Comparison of ENCODE assay signal across 8 cellular contexts in the genomic region with DNA sequence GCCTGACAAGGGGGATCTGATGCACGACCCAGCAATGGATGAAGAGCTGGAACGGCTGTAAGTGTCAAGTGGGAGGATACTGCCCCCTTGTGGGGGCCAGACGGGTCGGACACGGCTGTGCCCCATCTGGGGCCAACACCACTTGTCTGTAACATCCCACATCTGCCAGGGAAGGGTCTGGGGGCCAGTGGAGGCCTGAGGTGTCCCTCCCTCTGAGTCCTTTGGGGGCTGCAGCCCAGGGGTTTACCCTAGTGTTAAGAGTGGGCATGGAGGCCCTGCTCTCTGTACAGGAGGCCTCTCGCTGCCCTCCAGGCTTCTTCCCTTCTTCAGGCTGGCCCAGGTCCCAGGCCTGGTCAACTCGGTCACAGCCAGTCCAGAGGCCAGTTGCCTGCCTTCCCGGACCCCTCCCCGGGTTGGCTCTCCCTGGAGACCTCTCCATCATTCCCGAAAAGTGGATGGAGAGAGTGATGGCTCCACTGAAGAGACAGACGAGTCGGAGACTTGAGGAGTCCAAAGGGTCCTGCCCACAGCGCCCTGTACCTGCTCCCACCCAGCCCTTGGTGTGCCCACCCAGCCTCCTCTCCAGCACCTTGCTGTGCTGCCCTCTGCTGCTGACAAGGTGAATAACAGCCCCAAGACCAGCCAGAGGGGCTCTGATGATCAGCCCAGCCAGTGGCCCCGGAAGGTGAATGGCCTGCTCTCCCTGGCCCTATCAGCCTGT. TPM values are rescaled to one million over a fixed set of nuclear protein-coding genes. Genes with fewer than 3 reads are reported as not detected.
DNase-seq lines count a peak whose midpoint lies in the region; ATAC-seq and TF ChIP-seq lines count a peak whose summit lies in the region.

No MANE protein-coding gene starts in this region.

- H3K27me3 ChIP-seq in KMS-11 (ENCODE audit: insufficient read depth, low read depth) (no peaks in the 10 kb centered on the region), SJCRH30 (no peaks in the 10 kb centered on the region)

- H3K36me3 Mint-ChIP-seq in activated naive CD8-positive, alpha-beta T cell treated with anti-CD3 and anti-CD28 coated beads for 36 hours = no peaks in the 10 kb centered on the region
- H3K36me3 Mint-ChIP-seq in progenitor cell of endocrine pancreas (ENCODE audit: insufficient read depth) = peaks cover 3% of the 10 kb centered on the region

- peak; percentile 76 for TF ChIP-seq CTCF in KMS-11 (conservative IDR thresholded peaks at IDR 0.05; ENCODE audit: low read depth, low read length)
- TF ChIP-seq CTCF in progenitor cell of endocrine pancreas (IDR thresholded peaks at IDR 0.05; ENCODE audit: unreplicated experiment) = peak; percentile 59

- H3K4me1 Mint-ChIP-seq in activated naive CD8-positive, alpha-beta T cell treated with anti-CD3 and anti-CD28 coated beads for 36 hours = peaks cover 5% of the 10 kb centered on the region
- H3K4me1 Mint-ChIP-seq in progenitor cell of endocrine pancreas (ENCODE audit: low read depth) = peaks cover 8% of the 10 kb centered on the region

- H3K9me3 Mint-ChIP-seq in activated naive CD8-positive, alpha-beta T cell treated with anti-CD3 and anti-CD28 coated beads for 36 hours = no peaks in the 10 kb centered on the region
- no peaks in the 10 kb centered on the region for H3K9me3 Mint-ChIP-seq in progenitor cell of endocrine pancreas (ENCODE audit: low read depth)

- H3K4me3 Mint-ChIP-seq in activated naive CD8-positive, alpha-beta T cell treated with anti-CD3 and anti-CD28 coated beads for 36 hours = no peak overlapping the region
- no peak overlapping the region for H3K4me3 Mint-ChIP-seq in progenitor cell of endocrine pancreas (ENCODE audit: low read depth)

- no peaks in the 10 kb centered on the region for H4K20me1 ChIP-seq in KMS-11 (ENCODE audit: insufficient read depth)

- no peaks in the 10 kb centered on the region for H3K79me2 ChIP-seq in KMS-11 (ENCODE audit: insufficient read depth, low read depth)

- H3K27me3 Mint-ChIP-seq in activated naive CD8-positive, alpha-beta T cell treated with anti-CD3 and anti-CD28 coated beads for 36 hours = no peaks in the 10 kb centered on the region
- no peaks in the 10 kb centered on the region for H3K27me3 Mint-ChIP-seq in progenitor cell of endocrine pancreas

- peak; percentile 88 for DNase-seq in AG08395 (ENCODE audit: low spot score)
- DNase-seq in SJCRH30 = peak; percentile 76 to 88
- DNase-seq in activated naive CD8-positive, alpha-beta T cell treated with anti-CD3 and anti-CD28 coated beads for 36 hours = peak; percentile 57
- no peak for DNase-seq in Right ventricle myocardium inferior (ENCODE audit: missing footprints)
- peak; percentile 40 for DNase-seq in progenitor cell of endocrine pancreas (ENCODE audit: low spot score, unreplicated experiment)

- ATAC-seq in GM18907 (IDR thresholded peaks at IDR 0.05; ENCODE audit: unreplicated experiment) (peak; percentile 58), Right ventricle myocardium inferior (peak; percentile 65), GM18498 (IDR thresholded peaks at IDR 0.05; ENCODE audit: unreplicated experiment) (no peak)

- H3K4me3 ChIP-seq in KMS-11 (IDR thresholded peaks at IDR 0.05; ENCODE audit: insufficient read depth, low read depth, low read length) (no peak overlapping the region), SJCRH30 (no peak overlapping the region)

- peak overlapping the region; percentile 26 for H3K27ac Mint-ChIP-seq in activated naive CD8-positive, alpha-beta T cell treated with anti-CD3 and anti-CD28 coated beads for 36 hours
- peak overlapping the region; percentile 33 for H3K27ac Mint-ChIP-seq in progenitor cell of endocrine pancreas

- H3K27ac ChIP-seq in KMS-11 = no peak overlapping the region
- no peak overlapping the region for H3K27ac ChIP-seq in SJCRH30

- H3K36me3 ChIP-seq in KMS-11 (ENCODE audit: insufficient read depth) = no peaks in the 10 kb centered on the region
- peaks cover 16% of the 10 kb centered on the region for H3K36me3 ChIP-seq in SJCRH30

- no peaks in the 10 kb centered on the region for H3K9me3 ChIP-seq in SJCRH30 (replicated peaks)

- H2AFZ ChIP-seq in KMS-11 (ENCODE audit: low read depth) = no peak overlapping the region

- H3K4me1 ChIP-seq in KMS-11 (ENCODE audit: low read depth, poor library complexity, severe bottlenecking) (peaks cover 1% of the 10 kb centered on the region), SJCRH30 (peaks cover 6% of the 10 kb centered on the region; the same call in 1 of the 2 replicates)

- no peak overlapping the region for H3K9ac ChIP-seq in KMS-11

- intact Hi-C loops in Right ventricle myocardium inferior (cut with DNase I) = no loop called here

- no peak overlapping the region for H3K4me2 ChIP-seq in KMS-11

RNA-seq across cellular contexts. Expression of gene ARFGAP2, which starts 15.4 kb away (rescaled TPM):
- 51.1 and 51.5 TPM in 2 replicates for total RNA-seq in SJCRH30 (2014; rRNA removed; shearing (Covaris generic))
- 10 to 100 TPM; 87.6 to 92.6 TPM for total RNA-seq in activated naive CD8-positive, alpha-beta T cell treated with anti-CD3 and anti-CD28 coated beads for 36 hours
- 45.8 TPM for total RNA-seq in Right ventricle myocardium inferior
- total RNA-seq in progenitor cell of endocrine pancreas = 109 and 112 TPM in 2 replicates

RNA-seq across cellular contexts. Expression of gene PACSIN3, which starts 24.9 kb away (rescaled TPM):
- 26.7 and 29.0 TPM in 2 replicates for total RNA-seq in SJCRH30 (2014; rRNA removed; shearing (Covaris generic))
- total RNA-seq in activated naive CD8-positive, alpha-beta T cell treated with anti-CD3 and anti-CD28 coated beads for 36 hours = 1 to 10 TPM; 6.8 to 7.0 TPM
- 177 TPM for total RNA-seq in Right ventricle myocardium inferior
- 54.1 and 59.6 TPM in 2 replicates for total RNA-seq in progenitor cell of endocrine pancreas

RNA-seq across cellular contexts. Expression of gene DDB2, which starts 53.5 kb away (rescaled TPM):
- 10.7 and 11.1 TPM in 2 replicates for total RNA-seq in SJCRH30 (2014; rRNA removed; shearing (Covaris generic))
- total RNA-seq in activated naive CD8-positive, alpha-beta T cell treated with anti-CD3 and anti-CD28 coated beads for 36 hours = 100 to 1,000 TPM; 111 to 112 TPM
- total RNA-seq in Right ventricle myocardium inferior (10.3 TPM), progenitor cell of endocrine pancreas (31.4 and 32.0 TPM in 2 replicates)
